Comparison of ENCODE assay signal across 10 cellular contexts in the genomic region with DNA sequence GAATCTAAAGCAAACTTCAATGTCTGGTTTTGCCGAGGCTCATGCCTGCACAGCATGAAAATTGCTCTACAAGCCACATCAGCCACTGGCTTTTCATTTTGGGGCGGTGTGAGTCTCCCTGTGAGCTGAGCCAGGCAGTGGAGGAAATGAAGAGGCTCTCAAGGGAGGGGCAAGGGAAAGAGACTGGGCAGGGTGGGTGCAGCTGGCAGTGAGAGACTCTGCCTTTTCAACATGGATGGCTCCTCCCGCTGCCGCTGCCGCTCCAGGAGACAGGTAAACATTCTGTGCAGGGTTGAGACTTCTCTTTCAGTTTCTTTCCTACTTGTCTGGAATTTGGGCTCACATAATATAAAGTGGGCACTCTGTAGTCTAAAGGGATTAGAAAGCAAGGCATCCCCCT. TPM values are rescaled to one million over a fixed set of nuclear protein-coding genes. Genes with fewer than 3 reads are reported as not detected.
A peak's percentile ranks its signal among the peaks of the same experiment; 100 is the strongest.
DNase-seq lines count a peak whose midpoint lies in the region; TF ChIP-seq lines count a peak whose summit lies in the region.
"Had no signal": no experiment of that assay in that cellular context is flagged by ENCODE, and none has a peak within 500 bp of the region (broad histone marks: within the 10 kb centered on the region; RNA-seq: fewer than 3 reads in every experiment).

No MANE protein-coding gene starts in this region.

- peaks cover 4 to 7% of the 10 kb centered on the region in 2 donors for H3K27me3 ChIP-seq in duodenal mucosa (ENCODE audit: control insufficient read depth in 1 of 2, insufficient read depth in 2 of 2, low read length in 2 of 2)
- H3K27me3 ChIP-seq in thyroid gland, result no peaks in the 10 kb centered on the region

- TF ChIP-seq CTCF in thyroid gland (IDR thresholded peaks at IDR 0.05), result no peak

- H3K36me3 ChIP-seq in duodenal mucosa (ENCODE audit: control insufficient read depth in 1 of 2, insufficient read depth in 2 of 2, low read length in 2 of 2) (no peaks in the 10 kb centered on the region), thyroid gland (no peaks in the 10 kb centered on the region)
- H3K36me3 ChIP-seq: tibial artery had no signal

- DNase-seq in activated CD4-positive, alpha-beta T cell treated with anti-CD3 and anti-CD28 coated beads, Interleukin-2, amount 10 ng/mL, durations not matched to agents 7 days and 5 days, result peak; percentile 25
- no peak for DNase-seq in activated CD4-positive, alpha-beta T cell treated with anti-CD3 and anti-CD28 coated beads for 4 hours
- DNase-seq in NCI-H2171 (lab: John Stamatoyannopoulos, UW) (peak; percentile 50), thyroid gland (peak; percentile 63 to 68), A172 (ENCODE audit: low spot score) (no peak), HuH-7 (ENCODE audit: low spot score) (no peak), CD1c-positive myeloid dendritic cell (ENCODE audit: extremely low spot score) (no peak)
- DNase-seq: tibial artery had no signal

- intact Hi-C loops in thyroid gland (cut with DNase I), result loop anchor here (10.0 kb wide), 1 partner anchor 70 kb away; no protein-coding TSS in a partner anchor

- peaks cover 21% of the 10 kb centered on the region for H3K27me3 Mint-ChIP-seq in activated CD4-positive, alpha-beta T cell treated with anti-CD3 and anti-CD28 coated beads, Interleukin-2, amount 10 ng/mL, durations not matched to agents 7 days and 5 days

- peak overlapping the region; percentile 19 to 49 for H3K9ac ChIP-seq in duodenal mucosa (ENCODE audit: low read depth in 1 of 2, low read length in 2 of 2)

- H3K27ac ChIP-seq in duodenal mucosa (ENCODE audit: low read depth, low read length) (no peak overlapping the region), thyroid gland (peak overlapping the region; percentile 22 to 65 (median 56))
- H3K27ac ChIP-seq: tibial artery had no signal

- no peak overlapping the region for H3K27ac Mint-ChIP-seq in activated CD4-positive, alpha-beta T cell treated with anti-CD3 and anti-CD28 coated beads, Interleukin-2, amount 10 ng/mL, durations not matched to agents 7 days and 5 days
- H3K27ac Mint-ChIP-seq: nephron had no signal

- peaks cover 14 to 20% of the 10 kb centered on the region in 2 donors for H3K4me1 ChIP-seq in duodenal mucosa (ENCODE audit: control insufficient read depth in 1 of 2, insufficient read depth in 2 of 2, low read length in 2 of 2)
- peaks cover 39 to 40% of the 10 kb centered on the region in 2 donors for H3K4me1 ChIP-seq in thyroid gland
- H3K4me1 ChIP-seq: tibial artery had no signal

- H3K36me3 Mint-ChIP-seq in activated CD4-positive, alpha-beta T cell treated with anti-CD3 and anti-CD28 coated beads, Interleukin-2, amount 10 ng/mL, durations not matched to agents 7 days and 5 days (ENCODE audit: low read depth), result no peaks in the 10 kb centered on the region

- no peaks in the 10 kb centered on the region for H3K9me3 Mint-ChIP-seq in activated CD4-positive, alpha-beta T cell treated with anti-CD3 and anti-CD28 coated beads, Interleukin-2, amount 10 ng/mL, durations not matched to agents 7 days and 5 days

- peak in 1 of 2 donors; percentile 53 for TF ChIP-seq POLR2A in thyroid gland (IDR thresholded peaks at IDR 0.05)

- H3K4me3 Mint-ChIP-seq in activated CD4-positive, alpha-beta T cell treated with anti-CD3 and anti-CD28 coated beads, Interleukin-2, amount 10 ng/mL, durations not matched to agents 7 days and 5 days, result peak overlapping the region; percentile 44
- H3K4me3 Mint-ChIP-seq: nephron had no signal

- CTCF ChIA-PET in activated CD4-positive, alpha-beta T cell treated with anti-CD3 and anti-CD28 coated beads, Interleukin-2, amount 10 ng/mL, durations not matched to agents 7 days and 5 days (lab: Charles Lee), result interaction anchor here (1.2 kb wide), 1 partner anchor 24 kb away, joined by 3 read pairs; no protein-coding TSS in a partner anchor

- POLR2A ChIA-PET in activated CD4-positive, alpha-beta T cell treated with anti-CD3 and anti-CD28 coated beads, Interleukin-2, amount 10 ng/mL, durations not matched to agents 7 days and 5 days (lab: Charles Lee), result no interaction called here

- H3K4me1 Mint-ChIP-seq in activated CD4-positive, alpha-beta T cell treated with anti-CD3 and anti-CD28 coated beads, Interleukin-2, amount 10 ng/mL, durations not matched to agents 7 days and 5 days, result peaks cover 43% of the 10 kb centered on the region

- 20 to 30% methylated on average over 5 of the region's 5 CpGs for WGBS in thyroid gland, 2 donors

- H3K4me3 ChIP-seq in duodenal mucosa (ENCODE audit: low read depth in 1 of 2, low read length in 2 of 2) (peak overlapping the region; percentile 37 to 48), thyroid gland (replicated peaks in 1 of 3) (peak overlapping the region in 2 of 3 donors; percentile 3 to 19)
- H3K4me3 ChIP-seq: tibial artery had no signal

- no peaks in the 10 kb centered on the region for H3K9me3 ChIP-seq in duodenal mucosa (ENCODE audit: control insufficient read depth in 1 of 2, low read length in 2 of 2)
- H3K9me3 ChIP-seq in thyroid gland, result no peaks in the 10 kb centered on the region
- H3K9me3 ChIP-seq: tibial artery had no signal

RNA-seq across cellular contexts. Expression of gene CTSE, which starts 11.3 kb away (rescaled TPM):
- total RNA-seq in activated CD4-positive, alpha-beta T cell treated with anti-CD3 and anti-CD28 coated beads, Interleukin-2, amount 10 ng/mL, durations not matched to agents 7 days and 5 days, result not detected
- 10 to 100 TPM in 3 of 4 donors, 1 to 10 TPM in 1; 3.6 to 38.2 (median 19.0) TPM for total RNA-seq in thyroid gland
- total RNA-seq in A172 (2014; rRNA removed; shearing (Covaris generic)), result not detected in 2 replicates

RNA-seq across cellular contexts. Expression of gene RHEX, which starts 17.9 kb away (rescaled TPM):
- total RNA-seq in activated CD4-positive, alpha-beta T cell treated with anti-CD3 and anti-CD28 coated beads, Interleukin-2, amount 10 ng/mL, durations not matched to agents 7 days and 5 days, result not detected
- 1 to 10 TPM; 1.2 to 1.7 (median 1.6) TPM for total RNA-seq in thyroid gland
- not detected in 2 replicates for total RNA-seq in A172 (2014; rRNA removed; shearing (Covaris generic))

RNA-seq across cellular contexts. Expression of gene RAB7B, which starts 31.8 kb away (rescaled TPM):
- not detected for total RNA-seq in activated CD4-positive, alpha-beta T cell treated with anti-CD3 and anti-CD28 coated beads, Interleukin-2, amount 10 ng/mL, durations not matched to agents 7 days and 5 days
- total RNA-seq in thyroid gland, result 10 to 100 TPM in 2 of 4 donors, 1 to 10 TPM in 2; 4.8 to 12.6 (median 8.7) TPM
- 0.29 TPM in 2 replicates for total RNA-seq in A172 (2014; rRNA removed; shearing (Covaris generic))

Comparison
In these comparisons a context has a peak if more than half of its experiments do, and no peak if none do; other contexts are left out.
1. DNase-seq: peak in activated CD4-positive, alpha-beta T cell treated with anti-CD3 and anti-CD28 coated beads, Interleukin-2, amount 10 ng/mL, durations not matched to agents 7 days and 5 days (single experiment), NCI-H2171 (single experiment) and thyroid gland (2 of 2); none in activated CD4-positive, alpha-beta T cell treated with anti-CD3 and anti-CD28 coated beads for 4 hours (0 of 2), A172 (single experiment), HuH-7 (single experiment) and CD1c-positive myeloid dendritic cell (single experiment).